18 cellular contexts compared by ENCODE assay signal in genomic region chr22:49702068-49702397, GRCh38.
DNase-seq lines count a peak whose midpoint lies in the region.
"Had no signal": no experiment of that assay in that cellular context is flagged by ENCODE, and none has a peak within 500 bp of the region (broad histone marks: within the 10 kb centered on the region; RNA-seq: fewer than 3 reads in every experiment).

No MANE protein-coding gene starts in this region.

- peak overlapping the region; percentile 74 for H3K4me3 ChIP-seq in SK-N-MC

- H3K9me3 ChIP-seq in SK-N-MC (ENCODE audit: low read depth, low read length) = no peaks in the 10 kb centered on the region

- H3K36me3 ChIP-seq in SK-N-MC (ENCODE audit: insufficient read depth, low read length) = no peaks in the 10 kb centered on the region

- peak overlapping the region; percentile 43 for H3K9ac ChIP-seq in SK-N-MC (ENCODE audit: insufficient read length)

- H3K27ac ChIP-seq in SK-N-MC = 0 out of 2 replicates have a peak overlapping the region, but pooled peaks have one; percentile 38

- H3K27ac Mint-ChIP-seq in activated naive CD8-positive, alpha-beta T cell treated with anti-CD3 and anti-CD28 coated beads for 36 hours = no peak overlapping the region
- H3K27ac Mint-ChIP-seq: H9 had no signal

- peak; percentile 28 for DNase-seq in activated effector memory CD4-positive, alpha-beta T cell treated with anti-CD3 and anti-CD28 coated beads, Interleukin-2, amount 50 U/mL, for 16 hours
- no peak for DNase-seq in activated effector memory CD4-positive, alpha-beta T cell treated with Interleukin-2 at 50 U/mL for 16 hours
- DNase-seq in SK-N-MC (ENCODE audit: low read depth, low spot score) = no peak
- DNase-seq in mesenteric fat pad (ENCODE audit: low spot score) = peak; percentile 51
- no peak for DNase-seq in activated naive CD8-positive, alpha-beta T cell treated with anti-CD3 and anti-CD28 coated beads for 36 hours
- no peak for DNase-seq in NCI-H748 treated with DMSO at 0.1 percent for 48 hours (lab: John Stamatoyannopoulos, UW)
- no peak for DNase-seq in KG1 (lab: John Stamatoyannopoulos, UW)
- DNase-seq: C1 segment of cervical spinal cord, DMS 273 treated with DMSO at 0.1 percent for 48 hours, GDM1, H9, MM.1S, NCI-H1092, NCI-H1436 treated with DMSO at 0.1 percent for 48 hours, NCI-H2029, NCI-H446 treated with DMSO at 0.1 percent for 48 hours, NCI-H69, Right ventricle myocardium superior had no signal

- H3K27me3 Mint-ChIP-seq in activated naive CD8-positive, alpha-beta T cell treated with anti-CD3 and anti-CD28 coated beads for 36 hours = peaks cover 20% of the 10 kb centered on the region

- H3K9me3 Mint-ChIP-seq in activated naive CD8-positive, alpha-beta T cell treated with anti-CD3 and anti-CD28 coated beads for 36 hours = peaks cover 11% of the 10 kb centered on the region

- H3K4me1 Mint-ChIP-seq in activated naive CD8-positive, alpha-beta T cell treated with anti-CD3 and anti-CD28 coated beads for 36 hours = no peaks in the 10 kb centered on the region
- H3K4me1 Mint-ChIP-seq: H9 had no signal

- no peaks in the 10 kb centered on the region for H3K36me3 Mint-ChIP-seq in activated naive CD8-positive, alpha-beta T cell treated with anti-CD3 and anti-CD28 coated beads for 36 hours

- no peak overlapping the region for H3K4me3 Mint-ChIP-seq in activated naive CD8-positive, alpha-beta T cell treated with anti-CD3 and anti-CD28 coated beads for 36 hours
- H3K4me3 Mint-ChIP-seq: H9 had no signal

Comparison
In these comparisons a context has a peak if more than half of its experiments do, and no peak if none do; other contexts are left out.
1. DNase-seq: peak in activated effector memory CD4-positive, alpha-beta T cell treated with anti-CD3 and anti-CD28 coated beads, Interleukin-2, amount 50 U/mL, for 16 hours (single experiment) and mesenteric fat pad (single experiment); none in activated effector memory CD4-positive, alpha-beta T cell treated with Interleukin-2 at 50 U/mL for 16 hours (single experiment), SK-N-MC (single experiment), activated naive CD8-positive, alpha-beta T cell treated with anti-CD3 and anti-CD28 coated beads for 36 hours (single experiment), NCI-H748 treated with DMSO at 0.1 percent for 48 hours (single experiment) and KG1 (single experiment).